In genomic region chr1:3676581-3677410, GRCh38 we compare ENCODE assay signal across 9 cellular contexts. TPM values are rescaled to one million over a fixed set of nuclear protein-coding genes. Genes with fewer than 3 reads are reported as not detected.
DNase-seq lines count a peak whose midpoint lies in the region; ATAC-seq and TF ChIP-seq lines count a peak whose summit lies in the region.
"Had no signal": no experiment of that assay in that cellular context is flagged by ENCODE, and none has a peak within 500 bp of the region (broad histone marks: within the 10 kb centered on the region; RNA-seq: fewer than 3 reads in every experiment).

No MANE protein-coding gene starts in this region.

- no peaks in the 10 kb centered on the region for H3K36me3 ChIP-seq in brain microvascular endothelial cell (replicated peaks)
- H3K36me3 ChIP-seq: pancreas had no signal

- POLR2A ChIA-PET in activated naive CD8-positive, alpha-beta T cell treated with anti-CD3 and anti-CD28 coated beads, Interleukin-2, amount 10 ng/mL, durations not matched to agents 7 days and 5 days (lab: Charles Lee): no interaction called here

- H3K27ac ChIP-seq in brain microvascular endothelial cell: no peak overlapping the region
- H3K27ac ChIP-seq: pancreas had no signal

- in situ Hi-C loops in GM13976 (cut with MboI; ENCODE audit: low sequenced_read_pairs, unreplicated experiment): no loop called here
- in situ Hi-C loops in brain microvascular endothelial cell (cut with HindIII; ENCODE audit: low pct_ligation_motif_present, low sequenced_read_pairs): no loop called here

- H3K4me1 Mint-ChIP-seq in activated naive CD8-positive, alpha-beta T cell treated with anti-CD3 and anti-CD28 coated beads, Interleukin-2, amount 10 ng/mL, durations not matched to agents 7 days and 5 days: peaks cover 17% of the 10 kb centered on the region
- H3K4me1 Mint-ChIP-seq in endothelial cell (ENCODE audit: unreplicated experiment): peaks cover 17% of the 10 kb centered on the region

- no peaks in the 10 kb centered on the region for H3K36me3 Mint-ChIP-seq in activated naive CD8-positive, alpha-beta T cell treated with anti-CD3 and anti-CD28 coated beads, Interleukin-2, amount 10 ng/mL, durations not matched to agents 7 days and 5 days
- H3K36me3 Mint-ChIP-seq in endothelial cell (ENCODE audit: low read depth, unreplicated experiment): peaks cover 8% of the 10 kb centered on the region

- H3K4me3 ChIP-seq in brain microvascular endothelial cell (ENCODE audit: low read depth, low read length): no peak overlapping the region
- H3K4me3 ChIP-seq: pancreas had no signal

- no peaks in the 10 kb centered on the region for H3K9me3 Mint-ChIP-seq in activated naive CD8-positive, alpha-beta T cell treated with anti-CD3 and anti-CD28 coated beads, Interleukin-2, amount 10 ng/mL, durations not matched to agents 7 days and 5 days
- no peaks in the 10 kb centered on the region for H3K9me3 Mint-ChIP-seq in endothelial cell (ENCODE audit: unreplicated experiment)

- peak; percentile 57 for ATAC-seq in GM19452 (IDR thresholded peaks at IDR 0.05; ENCODE audit: unreplicated experiment)
- peak; percentile 75 for ATAC-seq in HG03159 (IDR thresholded peaks at IDR 0.05; ENCODE audit: unreplicated experiment)
- ATAC-seq in activated naive CD8-positive, alpha-beta T cell treated with anti-CD3 and anti-CD28 coated beads, Interleukin-2, amount 10 ng/mL, durations not matched to agents 7 days and 5 days (ENCODE audit: low read depth): peak; percentile 43
- ATAC-seq: pancreas had no signal

- TF ChIP-seq CTCF in GM13976 (IDR thresholded peaks at IDR 0.05; ENCODE audit: borderline replicate concordance, control extremely low read depth, extremely low read depth, insufficient read depth, missing control alignments) (peak; percentile 42), brain microvascular endothelial cell (IDR thresholded peaks at IDR 0.05; ENCODE audit: low read depth, low read length, missing control alignments) (no peak), endothelial cell (IDR thresholded peaks at IDR 0.05; ENCODE audit: unreplicated experiment) (no peak)

- DNase-seq in GM13976 (ENCODE audit: low spot score) (peak; percentile 82), NCI-H2107 (lab: John Stamatoyannopoulos, UW) (no peak), brain microvascular endothelial cell (no peak), endothelial cell (ENCODE audit: low spot score) (no peak)
- no peak for DNase-seq in activated naive CD8-positive, alpha-beta T cell treated with anti-CD3 and anti-CD28 coated beads, Interleukin-2, amount 10 ng/mL, durations not matched to agents 7 days and 5 days
- no peak for DNase-seq in activated CD4-positive, CD25-positive, alpha-beta regulatory T cell treated with anti-CD3 and anti-CD28 coated beads, Interleukin-2, amount 50 U/mL, for 72 hours

- no peak overlapping the region for H3K27ac Mint-ChIP-seq in activated naive CD8-positive, alpha-beta T cell treated with anti-CD3 and anti-CD28 coated beads, Interleukin-2, amount 10 ng/mL, durations not matched to agents 7 days and 5 days
- H3K27ac Mint-ChIP-seq in endothelial cell (ENCODE audit: unreplicated experiment): no peak overlapping the region

- peaks cover 10% of the 10 kb centered on the region for H3K27me3 Mint-ChIP-seq in activated naive CD8-positive, alpha-beta T cell treated with anti-CD3 and anti-CD28 coated beads, Interleukin-2, amount 10 ng/mL, durations not matched to agents 7 days and 5 days
- peaks cover 16% of the 10 kb centered on the region for H3K27me3 Mint-ChIP-seq in endothelial cell (ENCODE audit: unreplicated experiment)

- H3K4me3 Mint-ChIP-seq in activated naive CD8-positive, alpha-beta T cell treated with anti-CD3 and anti-CD28 coated beads, Interleukin-2, amount 10 ng/mL, durations not matched to agents 7 days and 5 days: no peak overlapping the region
- no peak overlapping the region for H3K4me3 Mint-ChIP-seq in endothelial cell (ENCODE audit: unreplicated experiment)

- H3K27me3 ChIP-seq in brain microvascular endothelial cell (replicated peaks): no peaks in the 10 kb centered on the region
- H3K27me3 ChIP-seq: pancreas had no signal

RNA-seq across cellular contexts. Expression of gene TP73, which starts 24.5 kb away (rescaled TPM):
- 1 to 10 TPM in 1 of 2 experiments, under 1 TPM in 1; 0.62 to 1.1 TPM for total RNA-seq in activated naive CD8-positive, alpha-beta T cell treated with anti-CD3 and anti-CD28 coated beads, Interleukin-2, amount 10 ng/mL, durations not matched to agents 7 days and 5 days
- not detected for total RNA-seq in endothelial cell (ENCODE audit: unreplicated experiment)

RNA-seq across cellular contexts. Expression of gene WRAP73, which starts 26.9 kb away (rescaled TPM):
- total RNA-seq in activated naive CD8-positive, alpha-beta T cell treated with anti-CD3 and anti-CD28 coated beads, Interleukin-2, amount 10 ng/mL, durations not matched to agents 7 days and 5 days: 10 to 100 TPM; 40.2 to 41.6 TPM
- 19.0 TPM for total RNA-seq in endothelial cell (ENCODE audit: unreplicated experiment)

RNA-seq across cellular contexts. Expression of gene TPRG1L, which starts 52.0 kb away (rescaled TPM):
- total RNA-seq in activated naive CD8-positive, alpha-beta T cell treated with anti-CD3 and anti-CD28 coated beads, Interleukin-2, amount 10 ng/mL, durations not matched to agents 7 days and 5 days: 10 to 100 TPM; 23.8 to 29.4 TPM
- 35.2 TPM for total RNA-seq in endothelial cell (ENCODE audit: unreplicated experiment)
